ENCODE assay signal across 1 cellular context in genomic region chr10:110304780-110305421, GRCh38.
A peak's percentile ranks its signal among the peaks of the same experiment; 100 is the strongest.
TF ChIP-seq lines count a peak whose summit lies in the region.

SMNDC1 (minus strand) TSS chr10:110304920; CDS start chr10:110303587, 1,333 bp downstream.

TF ChIP-seq in A549, 52 proteins besides CTCF, POLR2A, EP300 and RAD21 (continued from another document):
- no peak for TF ChIP-seq PBX3 (IDR thresholded peaks at IDR 0.05)
- TF ChIP-seq CEBPB (IDR thresholded peaks at IDR 0.05), result no peak
- no peak for TF ChIP-seq SMC3 (IDR thresholded peaks at IDR 0.05)
- TF ChIP-seq REST (IDR thresholded peaks at IDR 0.05), result peak; percentile 76
- no peak for TF ChIP-seq HOXA7 (CRISPR knock-in tag; IDR thresholded peaks at IDR 0.05)
- peak; percentile 94 for TF ChIP-seq CHD2 (IDR thresholded peaks at IDR 0.05; ENCODE audit: low read length, partially characterized antibody)
- TF ChIP-seq CBX2 (IDR thresholded peaks at IDR 0.05; ENCODE audit: borderline replicate concordance, low read depth), result no peak
- peak; percentile 72; the same call in 1 of the 2 replicates for TF ChIP-seq MAX (IDR thresholded peaks at IDR 0.05)
- TF ChIP-seq RARB (CRISPR knock-in tag; IDR thresholded peaks at IDR 0.05), result no peak
- no peak for TF ChIP-seq ESRRA (IDR thresholded peaks at IDR 0.05; ENCODE audit: borderline replicate concordance, low read length)
- TF ChIP-seq FOSB (CRISPR knock-in tag; IDR thresholded peaks at IDR 0.05), result no peak
- peak; percentile 23; the same call in 1 of the 2 replicates for TF ChIP-seq GATA3 (IDR thresholded peaks at IDR 0.05; ENCODE audit: borderline replicate concordance)
- no peak for TF ChIP-seq FOXS1 (CRISPR knock-in tag; IDR thresholded peaks at IDR 0.05)
- no peak for TF ChIP-seq KDM1A (IDR thresholded peaks at IDR 0.05; ENCODE audit: low read depth)
- no peak for TF ChIP-seq HES2 (IDR thresholded peaks at IDR 0.05)
- TF ChIP-seq BHLHE40 (IDR thresholded peaks at IDR 0.05; ENCODE audit: low read depth, low read length), result peak; percentile 50; the same call in 1 of the 2 replicates
- TF ChIP-seq NPAS2 (CRISPR knock-in tag; IDR thresholded peaks at IDR 0.05; ENCODE audit: borderline replicate concordance), result no peak
